In genomic region chr3:62032738-62033137, GRCh38 we compare ENCODE assay signal across 19 cellular contexts.
A peak's percentile ranks its signal among the peaks of the same experiment; 100 is the strongest.
DNase-seq lines count a peak whose midpoint lies in the region; ATAC-seq and TF ChIP-seq lines count a peak whose summit lies in the region.
"Had no signal": no experiment of that assay in that cellular context is flagged by ENCODE, and none has a peak within 500 bp of the region (broad histone marks: within the 10 kb centered on the region; RNA-seq: fewer than 3 reads in every experiment).

No MANE protein-coding gene starts in this region.

- H3K4me1 ChIP-seq in SK-N-SH (ENCODE audit: control insufficient read depth in 1 of 2, insufficient read depth in 2 of 2, low read depth in 1 of 2, low read length in 1 of 2) = peaks cover 0 to 4% of the 10 kb centered on the region in 2 experiments; a peak in 2 of 4 replicates
- H3K4me1 ChIP-seq in prostate gland (replicated peaks) = no peaks in the 10 kb centered on the region
- H3K4me1 ChIP-seq: A549; BLaER1 treated with 17β-estradiol and CSF1 and Interleukin-3, amounts not matched to agents 10 nM and 100 nM; Caco-2 had no signal

- H3K4me1 Mint-ChIP-seq in nephron progenitor cell = peaks cover 57% of the 10 kb centered on the region
- H3K4me1 Mint-ChIP-seq: B cell had no signal

- H3K4me3 ChIP-seq in SK-N-SH (ENCODE audit: low read depth in 2 of 2, low read length in 1 of 2) (no peak overlapping the region), neural cell (ENCODE audit: low read length) (no peak overlapping the region), prostate gland (no peak overlapping the region)
- H3K4me3 ChIP-seq: A549; BLaER1 treated with 17β-estradiol and CSF1 and Interleukin-3, amounts not matched to agents 10 nM and 100 nM had no signal

- CTCF ChIA-PET in SK-N-SH (lab: Yijun Ruan, JAX) = interaction anchor here (1.4 kb wide), 1 partner anchor 156 kb away, joined by 3 read pairs; no protein-coding TSS in a partner anchor

- no peak for TF ChIP-seq POLR2A in prostate gland (IDR thresholded peaks at IDR 0.05)

- intact Hi-C loops in prostate gland (cut with DNase I) = no loop called here

- H3K27me3 ChIP-seq in SK-N-SH (ENCODE audit: insufficient read depth) = no peaks in the 10 kb centered on the region
- no peaks in the 10 kb centered on the region for H3K27me3 ChIP-seq in neural cell (ENCODE audit: insufficient read depth, low read depth, low read length)
- H3K27me3 ChIP-seq in prostate gland (replicated peaks; ENCODE audit: insufficient read depth) = no peaks in the 10 kb centered on the region
- H3K27me3 ChIP-seq: BLaER1 treated with 17β-estradiol and CSF1 and Interleukin-3, amounts not matched to agents 10 nM and 100 nM had no signal

- H2AFZ ChIP-seq in SK-N-SH (ENCODE audit: low read depth) (no peak overlapping the region), neural cell (ENCODE audit: low read depth, low read length) (no peak overlapping the region)

- H3K9me3 ChIP-seq in SK-N-SH = no peaks in the 10 kb centered on the region
- H3K9me3 ChIP-seq in neural cell (ENCODE audit: low read length) = no peaks in the 10 kb centered on the region
- no peaks in the 10 kb centered on the region for H3K9me3 ChIP-seq in prostate gland
- H3K9me3 ChIP-seq: A549; BLaER1 treated with 17β-estradiol and CSF1 and Interleukin-3, amounts not matched to agents 10 nM and 100 nM; Caco-2 had no signal

- H4K20me1 ChIP-seq in SK-N-SH (ENCODE audit: insufficient read depth) = no peaks in the 10 kb centered on the region
- H4K20me1 ChIP-seq in neural cell (ENCODE audit: insufficient read depth) = no peaks in the 10 kb centered on the region
- H4K20me1 ChIP-seq: BLaER1 treated with 17β-estradiol and CSF1 and Interleukin-3, amounts not matched to agents 10 nM and 100 nM had no signal

- H3K27ac ChIP-seq in SK-N-SH (ENCODE audit: low read depth in 2 of 2, low read length in 1 of 2) = no peak overlapping the region
- H3K27ac ChIP-seq in neural cell (ENCODE audit: low read length) = peak overlapping the region; percentile 37
- no peak overlapping the region for H3K27ac ChIP-seq in prostate gland
- H3K27ac ChIP-seq: 22Rv1; A549; BLaER1 treated with 17β-estradiol and CSF1 and Interleukin-3, amounts not matched to agents 10 nM and 100 nM; C4-2B had no signal

- POLR2A ChIA-PET in SK-N-SH (lab: Yijun Ruan, JAX) = no interaction called here

- TF ChIP-seq EP300 in SK-N-SH (IDR thresholded peaks at IDR 0.05; ENCODE audit: borderline replicate concordance in 1 of 2, low read depth in 1 of 2, low read length in 1 of 2) (peak in 1 of 2 experiments; percentile 37; a peak in 1 of 4 replicates), neural cell (conservative IDR thresholded peaks at IDR 0.05; ENCODE audit: poor library complexity, severe bottlenecking) (no peak)

- no peak overlapping the region for H3K4me3 Mint-ChIP-seq in nephron progenitor cell
- H3K4me3 Mint-ChIP-seq: B cell; CD4-positive, alpha-beta T cell; CD8-positive, alpha-beta T cell had no signal

- DNase-seq in SK-N-SH (peak; percentile 6), NCI-H146 treated with DMSO at 0.1 percent for 48 hours (lab: John Stamatoyannopoulos, UW; ENCODE audit: unreplicated experiment) (peak; percentile 61), OCI-M1 (lab: John Stamatoyannopoulos, UW) (no peak), prostate gland (ENCODE audit: low spot score) (no peak), nephron progenitor cell (no peak)
- DNase-seq: AML-193; Caco-2; Calu3; CD4-positive, alpha-beta T cell; CD8-positive, alpha-beta T cell; DMS79 treated with DMSO at 0.1 percent for 48 hours; GF-D8 had no signal

- ATAC-seq in SK-N-SH treated with all-trans-retinoic acid at 6 μM for 48 hours = no peak
- ATAC-seq: A549; CD8-positive, alpha-beta T cell had no signal

- H3K79me2 ChIP-seq in SK-N-SH (ENCODE audit: insufficient read depth) (no peaks in the 10 kb centered on the region), neural cell (replicated peaks; ENCODE audit: insufficient read depth, low read length) (no peaks in the 10 kb centered on the region)

- H3F3A ChIP-seq in SK-N-SH (replicated peaks; ENCODE audit: insufficient read depth) (no peaks in the 10 kb centered on the region), neural cell (ENCODE audit: insufficient read depth, low read length, poor library complexity, severe bottlenecking) (no peaks in the 10 kb centered on the region)

- H3K36me3 Mint-ChIP-seq in nephron progenitor cell (ENCODE audit: low read depth) = peaks cover 4% of the 10 kb centered on the region
- H3K36me3 Mint-ChIP-seq: CD8-positive, alpha-beta T cell had no signal

- H3K27me3 Mint-ChIP-seq in nephron progenitor cell (ENCODE audit: low read depth, poor library complexity) = no peaks in the 10 kb centered on the region
- H3K27me3 Mint-ChIP-seq: B cell had no signal

- WGBS in SK-N-SH (ENCODE audit: low lambda C conversion rate) = 77% methylated on average over 5 of the region's 5 CpGs
- 94% methylated on average over 5 of the region's 5 CpGs for WGBS in prostate gland

- TF ChIP-seq RAD21 in SK-N-SH (IDR thresholded peaks at IDR 0.05; ENCODE audit: low read length) (no peak), neural cell (conservative IDR thresholded peaks at IDR 0.05) (no peak)

- H3K9me2 ChIP-seq in SK-N-SH (no peaks in the 10 kb centered on the region), neural cell (ENCODE audit: insufficient read depth, low read length) (no peaks in the 10 kb centered on the region)

- H3K9ac ChIP-seq in SK-N-SH = no peak overlapping the region
- no peak overlapping the region for H3K9ac ChIP-seq in neural cell (ENCODE audit: low read length)
- H3K9ac ChIP-seq: BLaER1 treated with 17β-estradiol and CSF1 and Interleukin-3, amounts not matched to agents 10 nM and 100 nM had no signal

- H3K36me3 ChIP-seq in SK-N-SH (replicated peaks in 1 of 2; ENCODE audit: control insufficient read depth in 1 of 2, insufficient read depth in 2 of 2, low read length in 1 of 2) = no peaks in the 10 kb centered on the region
- H3K36me3 ChIP-seq in neural cell (ENCODE audit: insufficient read depth, low read length) = no peaks in the 10 kb centered on the region
- H3K36me3 ChIP-seq in prostate gland = no peaks in the 10 kb centered on the region
- H3K36me3 ChIP-seq: BLaER1 treated with 17β-estradiol and CSF1 and Interleukin-3, amounts not matched to agents 10 nM and 100 nM had no signal

- H3K27ac Mint-ChIP-seq in nephron progenitor cell = no peak overlapping the region
- H3K27ac Mint-ChIP-seq: B cell; CD4-positive, alpha-beta T cell; CD8-positive, alpha-beta T cell had no signal

- no peaks in the 10 kb centered on the region for H3K9me3 Mint-ChIP-seq in nephron progenitor cell
- H3K9me3 Mint-ChIP-seq: CD4-positive, alpha-beta T cell; CD8-positive, alpha-beta T cell had no signal

- TF ChIP-seq CTCF in SK-N-SH (IDR thresholded peaks at IDR 0.05) (no peak), neural cell (IDR thresholded peaks at IDR 0.05; ENCODE audit: poor library complexity, severe bottlenecking) (no peak), prostate gland (IDR thresholded peaks at IDR 0.05) (no peak), nephron progenitor cell (IDR thresholded peaks at IDR 0.05) (no peak)

- no peak overlapping the region for H3K4me2 ChIP-seq in SK-N-SH
- H3K4me2 ChIP-seq in neural cell (ENCODE audit: low read length) = no peak overlapping the region
- H3K4me2 ChIP-seq: A549; BLaER1 treated with 17β-estradiol and CSF1 and Interleukin-3, amounts not matched to agents 10 nM and 100 nM had no signal

TF ChIP-seq in SK-N-SH, 30 proteins besides CTCF, POLR2A, EP300 and RAD21:
- TF ChIP-seq GATA2 (CRISPR knock-in tag; IDR thresholded peaks at IDR 0.05) (peak; percentile 62), MXI1 (IDR thresholded peaks at IDR 0.05; ENCODE audit: low read depth, low read length) (no peak)

TF ChIP-seq in SK-N-SH treated with all-trans-retinoic acid at 6 μM for 48 hours, 23 proteins besides CTCF, POLR2A, EP300 and RAD21 (continues in another document):
- no peak for TF ChIP-seq PPARA (CRISPR knock-in tag; IDR thresholded peaks at IDR 0.05; ENCODE audit: borderline replicate concordance)
- no peak for TF ChIP-seq ARNTL (CRISPR knock-in tag; IDR thresholded peaks at IDR 0.05; ENCODE audit: borderline replicate concordance, low read depth)
- TF ChIP-seq TCF4 (CRISPR knock-in tag; IDR thresholded peaks at IDR 0.05; ENCODE audit: borderline replicate concordance) = no peak
- TF ChIP-seq TOX (CRISPR knock-in tag; IDR thresholded peaks at IDR 0.05; ENCODE audit: borderline replicate concordance) = no peak
- TF ChIP-seq, protein P1, sequence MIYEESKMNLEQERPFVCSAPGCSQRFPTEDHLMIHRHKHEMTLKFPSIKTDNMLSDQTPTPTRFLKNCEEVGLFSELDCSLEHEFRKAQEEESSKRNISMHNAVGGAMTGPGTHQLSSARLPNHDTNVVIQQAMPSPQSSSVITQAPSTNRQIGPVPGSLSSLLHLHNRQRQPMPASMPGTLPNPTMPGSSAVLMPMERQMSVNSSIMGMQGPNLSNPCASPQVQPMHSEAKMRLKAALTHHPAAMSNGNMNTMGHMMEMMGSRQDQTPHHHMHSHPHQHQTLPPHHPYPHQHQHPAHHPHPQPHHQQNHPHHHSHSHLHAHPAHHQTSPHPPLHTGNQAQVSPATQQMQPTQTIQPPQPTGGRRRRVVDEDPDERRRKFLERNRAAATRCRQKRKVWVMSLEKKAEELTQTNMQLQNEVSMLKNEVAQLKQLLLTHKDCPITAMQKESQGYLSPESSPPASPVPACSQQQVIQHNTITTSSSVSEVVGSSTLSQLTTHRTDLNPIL (CRISPR knock-in tag; IDR thresholded peaks at IDR 0.05; ENCODE audit: low read depth) = no peak
- TF ChIP-seq ZFP30 (CRISPR knock-in tag; IDR thresholded peaks at IDR 0.05) = no peak
- TF ChIP-seq ESRRG (CRISPR knock-in tag; IDR thresholded peaks at IDR 0.05) = no peak

Comparison
In these comparisons a context has a peak if more than half of its experiments do, and no peak if none do; other contexts are left out.
1. DNase-seq: peak in SK-N-SH (single experiment) and NCI-H146 treated with DMSO at 0.1 percent for 48 hours (single experiment); none in OCI-M1 (single experiment), prostate gland (single experiment) and nephron progenitor cell (single experiment).